ENCODE assay signal across 8 cellular contexts in the genomic region with DNA sequence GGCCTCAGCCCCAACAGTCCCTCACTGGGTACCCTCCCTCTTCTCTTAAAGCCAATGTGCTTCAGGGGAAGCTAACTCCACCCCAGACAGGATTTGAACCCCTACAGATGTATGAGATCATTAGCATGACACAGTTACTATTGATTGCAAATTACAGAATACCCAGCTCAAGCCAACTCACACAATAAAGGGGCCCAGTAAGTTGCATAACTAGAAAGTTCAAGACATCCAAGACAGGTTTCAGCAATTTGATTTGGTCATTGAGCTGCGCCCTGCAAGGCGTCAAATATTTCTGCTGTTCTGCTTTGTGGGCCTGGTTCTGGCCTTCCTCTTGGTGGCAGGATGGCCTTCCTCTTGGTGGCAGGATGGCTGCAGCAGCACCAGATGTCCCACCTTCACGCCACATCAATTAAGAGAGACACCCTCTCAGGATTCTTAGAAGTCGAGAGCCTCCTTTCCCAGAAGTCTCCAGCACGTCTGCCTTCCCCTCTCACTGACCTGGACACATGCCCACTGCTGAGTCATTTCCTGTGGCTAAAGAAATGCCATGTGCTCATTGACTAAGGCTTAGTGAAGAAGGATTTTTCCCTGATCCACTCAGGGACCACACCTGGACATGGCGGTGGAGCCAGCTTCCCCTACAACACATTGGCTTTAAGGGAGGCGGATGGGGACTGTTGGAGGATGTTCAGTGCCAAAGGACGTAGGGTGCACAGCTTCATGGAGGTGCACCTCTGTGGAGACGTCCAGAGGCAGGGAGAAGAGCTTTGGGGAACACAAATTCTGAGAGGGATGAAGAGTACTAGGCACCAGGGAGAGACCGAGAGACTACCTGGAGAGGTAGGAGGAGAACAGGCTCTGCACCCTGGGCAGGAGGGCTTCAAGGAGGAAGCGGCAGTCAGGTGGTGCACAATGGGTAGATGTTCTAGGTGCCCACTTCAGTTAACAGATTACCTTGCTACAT. TPM values are rescaled to one million over a fixed set of nuclear protein-coding genes. Genes with fewer than 3 reads are reported as not detected.
DNase-seq lines count a peak whose midpoint lies in the region; ATAC-seq and TF ChIP-seq lines count a peak whose summit lies in the region.

No MANE protein-coding gene starts in this region.

- no peak overlapping the region for H4K8ac ChIP-seq in mesendoderm (ENCODE audit: low read depth, low read length)

- H3K27ac Mint-ChIP-seq in chondrocyte (ENCODE audit: unreplicated experiment), result peak overlapping the region; percentile 41

- H2BK5ac ChIP-seq in mesendoderm (ENCODE audit: low read length), result no peak overlapping the region

- no peak overlapping the region for H3K4me3 Mint-ChIP-seq in chondrocyte (ENCODE audit: unreplicated experiment)

- H3K4me1 Mint-ChIP-seq in chondrocyte (ENCODE audit: low read depth), result peaks cover 55% of the 10 kb centered on the region

- H3K4me3 ChIP-seq in mesendoderm (ENCODE audit: low read length), result no peak overlapping the region

- H3K36me3 ChIP-seq in mesendoderm (ENCODE audit: control insufficient read depth, insufficient read depth, low read length), result peaks cover 9% of the 10 kb centered on the region

- no peak overlapping the region for H2BK15ac ChIP-seq in mesendoderm (replicated peaks; ENCODE audit: low read depth)

- no peak overlapping the region for H3K18ac ChIP-seq in mesendoderm (ENCODE audit: low read length)

- no peak for ATAC-seq in activated CD4-positive, CD25-positive, alpha-beta regulatory T cell treated with anti-CD3 and anti-CD28 coated beads, Interleukin-2, amount 50 U/mL, for 24 hours

- H3K56ac ChIP-seq in mesendoderm (ENCODE audit: low read length), result peak overlapping the region; percentile 37

- TF ChIP-seq CTCF in chondrocyte (IDR thresholded peaks at IDR 0.05), result no peak

- no CpG with 5 or more reads among the region's 11 CpGs for WGBS in mesendoderm (ENCODE audit: extremely low coverage, insufficient coverage, low lambda C conversion rate)

- H3K9ac ChIP-seq in mesendoderm (ENCODE audit: low read length), result no peak overlapping the region

- no peak overlapping the region for H3K4ac ChIP-seq in mesendoderm (ENCODE audit: low read depth, low read length)

- no peak overlapping the region for H3K27ac ChIP-seq in mesendoderm (ENCODE audit: low read depth, low read length)

- peaks cover 23% of the 10 kb centered on the region for H3K36me3 Mint-ChIP-seq in chondrocyte (ENCODE audit: low read depth)

- H4K5ac ChIP-seq in mesendoderm (ENCODE audit: low read length), result no peak overlapping the region

- H3K27me3 Mint-ChIP-seq in chondrocyte (ENCODE audit: low read depth), result no peaks in the 10 kb centered on the region

- no peaks in the 10 kb centered on the region for H3K79me2 ChIP-seq in mesendoderm (ENCODE audit: control insufficient read depth, insufficient read depth, low read length)

- H3K4me2 ChIP-seq in mesendoderm (ENCODE audit: low read length), result no peak overlapping the region

- H3K23ac ChIP-seq in mesendoderm (ENCODE audit: low read length), result no peak overlapping the region

- H2AK5ac ChIP-seq in mesendoderm (ENCODE audit: low read length), result no peak overlapping the region

- no peaks in the 10 kb centered on the region for H3K79me1 ChIP-seq in mesendoderm (ENCODE audit: low read length)

- peaks cover 4% of the 10 kb centered on the region for H3K4me1 ChIP-seq in mesendoderm (ENCODE audit: control insufficient read depth, low read depth, low read length)

- peak; percentile 83 for DNase-seq in AG08396 (ENCODE audit: low spot score)
- DNase-seq in M059J (ENCODE audit: low read depth), result peak; percentile 98
- peak; percentile 47 for DNase-seq in chondrocyte (ENCODE audit: low spot score)
- DNase-seq in mesendoderm, result peak; percentile 66
- no peak for DNase-seq in NOMO-1 (lab: John Stamatoyannopoulos, UW; ENCODE audit: unreplicated experiment in 2 of 2)
- no peak for DNase-seq in NCI-H446 (lab: John Stamatoyannopoulos, UW)
- no peak for DNase-seq in NCI-H1694 treated with DMSO at 0.1 percent for 48 hours (lab: John Stamatoyannopoulos, UW)

- no peaks in the 10 kb centered on the region for H3K9me3 Mint-ChIP-seq in chondrocyte (ENCODE audit: low read depth)

- no peaks in the 10 kb centered on the region for H3K27me3 ChIP-seq in mesendoderm (ENCODE audit: insufficient read depth, low read length, poor library complexity)

- H2BK120ac ChIP-seq in mesendoderm (ENCODE audit: low read depth, low read length), result no peak overlapping the region

RNA-seq across cellular contexts. Expression of gene DNASE1L3, which starts 49.1 kb away (rescaled TPM):
- not detected in 2 replicates for total RNA-seq in M059J (2014; rRNA removed; shearing (Covaris generic))
- total RNA-seq in chondrocyte, result not detected in 3 replicates
- not detected for polyA plus RNA-seq in mesendoderm (2013, experiment 1 of 2)
- polyA plus RNA-seq in mesendoderm (2013, experiment 2 of 2), result not detected

Comparison
In these comparisons a context has a peak if more than half of its experiments do, and no peak if none do; other contexts are left out.
1. DNase-seq: peak in AG08396 (single experiment), M059J (single experiment), chondrocyte (single experiment) and mesendoderm (single experiment); none in NOMO-1 (0 of 2), NCI-H446 (0 of 2) and NCI-H1694 treated with DMSO at 0.1 percent for 48 hours (single experiment).